18 cellular contexts compared by ENCODE assay signal in the genomic region with DNA sequence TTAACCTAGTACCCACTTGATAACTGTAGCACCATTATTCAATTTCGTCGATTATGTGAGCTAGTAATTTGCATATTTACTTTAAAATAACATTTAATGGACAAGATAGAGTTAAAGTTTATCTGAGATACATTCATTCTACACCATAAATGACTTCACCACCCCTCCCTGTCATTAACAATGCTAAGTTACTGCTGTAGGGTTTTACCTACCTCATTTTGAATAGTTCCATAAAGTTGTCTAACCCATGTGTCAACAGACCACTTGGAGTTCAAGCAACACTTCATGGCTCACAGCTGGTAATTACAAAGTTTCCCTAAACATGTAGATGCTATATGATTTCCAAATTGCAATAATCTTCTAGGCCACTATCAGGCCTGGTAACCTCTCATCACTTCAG.
DNase-seq lines count a peak whose midpoint lies in the region; ATAC-seq, FAIRE-seq and TF ChIP-seq lines count a peak whose summit lies in the region.
"Had no signal": no experiment of that assay in that cellular context is flagged by ENCODE, and none has a peak within 500 bp of the region (broad histone marks: within the 10 kb centered on the region; RNA-seq: fewer than 3 reads in every experiment).

No MANE protein-coding gene starts in this region.

- no peaks in the 10 kb centered on the region for H3K36me3 ChIP-seq in colonic mucosa
- H3K36me3 ChIP-seq in smooth muscle cell (ENCODE audit: low read depth), result no peaks in the 10 kb centered on the region
- H3K36me3 ChIP-seq: BLaER1 had no signal

- H3K4me2 ChIP-seq in A549 (peak overlapping the region; percentile 66), smooth muscle cell (no peak overlapping the region), H9 (ENCODE audit: insufficient read depth, insufficient read length, low read length) (no peak overlapping the region)
- H3K4me2 ChIP-seq: BLaER1 had no signal

- TF ChIP-seq CTCF in A549 (IDR thresholded peaks at IDR 0.05) (no peak), colonic mucosa (IDR thresholded peaks at IDR 0.05) (no peak), mesothelial cell of epicardium (IDR thresholded peaks at IDR 0.05; ENCODE audit: unreplicated experiment) (no peak), smooth muscle cell (IDR thresholded peaks at IDR 0.05; ENCODE audit: borderline replicate concordance, insufficient read depth, poor library complexity, severe bottlenecking) (no peak), H9 (conservative IDR thresholded peaks at IDR 0.05) (no peak)

- H3K36me3 Mint-ChIP-seq in mesothelial cell of epicardium (peaks cover 2% of the 10 kb centered on the region), H9 (ENCODE audit: insufficient read depth in 1 of 3, low read depth in 3 of 3) (no peaks in the 10 kb centered on the region)
- H3K36me3 Mint-ChIP-seq: CD14-positive monocyte had no signal

- no peak for TF ChIP-seq POLR2A in A549 (IDR thresholded peaks at IDR 0.05; ENCODE audit: low read length)

- H4K5ac ChIP-seq in H9 (ENCODE audit: insufficient read length, low read depth, low read length), result no peak overlapping the region

- no peaks in the 10 kb centered on the region for H3F3A ChIP-seq in smooth muscle cell (ENCODE audit: low read depth)

- H3K79me2 ChIP-seq in smooth muscle cell (ENCODE audit: low read depth) (no peaks in the 10 kb centered on the region), H9 (ENCODE audit: insufficient read depth, low read length) (no peaks in the 10 kb centered on the region)

- H3K4me1 ChIP-seq in A549 (peaks cover 85% of the 10 kb centered on the region), colonic mucosa (peaks cover 5% of the 10 kb centered on the region), smooth muscle cell (ENCODE audit: low read depth) (no peaks in the 10 kb centered on the region), H9 (ENCODE audit: insufficient read depth, low read length) (no peaks in the 10 kb centered on the region)
- H3K4me1 ChIP-seq: BLaER1 had no signal

- no peaks in the 10 kb centered on the region for H3K9me3 ChIP-seq in A549
- H3K9me3 ChIP-seq in colonic mucosa, result no peaks in the 10 kb centered on the region
- no peaks in the 10 kb centered on the region for H3K9me3 ChIP-seq in smooth muscle cell (replicated peaks; ENCODE audit: low read depth)
- H3K9me3 ChIP-seq in H9 (ENCODE audit: control insufficient read depth, low read depth, low read length), result no peaks in the 10 kb centered on the region
- H3K9me3 ChIP-seq: BLaER1 had no signal

- H2BK5ac ChIP-seq in H9 (ENCODE audit: insufficient read length, low read length), result no peak overlapping the region

- no peaks in the 10 kb centered on the region for H3K79me1 ChIP-seq in H9 (ENCODE audit: insufficient read depth, low read depth, low read length, poor library complexity, severe bottlenecking)

- no peaks in the 10 kb centered on the region for H3K23me2 ChIP-seq in H9 (ENCODE audit: insufficient read length, low read depth, low read length, poor library complexity, severe bottlenecking)

- peaks cover 86% of the 10 kb centered on the region for H3K4me1 Mint-ChIP-seq in mesothelial cell of epicardium
- peaks cover 7 to 9% of the 10 kb centered on the region in 2 experiments for H3K4me1 Mint-ChIP-seq in H9
- H3K4me1 Mint-ChIP-seq: CD14-positive monocyte had no signal

- no peak overlapping the region for H2AK5ac ChIP-seq in H9 (ENCODE audit: insufficient read length, low read length)

- no peak overlapping the region for H3T11ph ChIP-seq in H9 (ENCODE audit: low read length)

- H3K4me3 Mint-ChIP-seq in mesothelial cell of epicardium, result no peak overlapping the region
- no peak overlapping the region for H3K4me3 Mint-ChIP-seq in H9
- H3K4me3 Mint-ChIP-seq: CD14-positive monocyte; CD4-positive, alpha-beta memory T cell had no signal

- H3K27me3 ChIP-seq in colonic mucosa, result no peaks in the 10 kb centered on the region
- no peaks in the 10 kb centered on the region for H3K27me3 ChIP-seq in smooth muscle cell (ENCODE audit: low read depth)
- H3K27me3 ChIP-seq in H9 (ENCODE audit: insufficient read depth, low read length), result no peaks in the 10 kb centered on the region
- H3K27me3 ChIP-seq: BLaER1 had no signal

- H2BK120ac ChIP-seq in H9 (ENCODE audit: low read depth, low read length, poor library complexity, severe bottlenecking), result no peak overlapping the region

- TF ChIP-seq RAD21 in A549 (conservative IDR thresholded peaks at IDR 0.05 in 1 of 2, IDR thresholded peaks at IDR 0.05 in 1 of 2), result no peak

- H2BK12ac ChIP-seq in H9 (ENCODE audit: insufficient read length, low read depth, low read length), result no peak overlapping the region

- WGBS in A549 (ENCODE audit: missing lambda C conversion rate), result 75% methylated on average over 2 of the region's 2 CpGs
- WGBS in smooth muscle cell (ENCODE audit: low lambda C conversion rate), result 94% methylated on average over 2 of the region's 2 CpGs
- no CpG with 5 or more reads among the region's 2 CpGs for WGBS in H9 (ENCODE audit: extremely low coverage, insufficient read length, low lambda C conversion rate)

- peak overlapping the region; percentile 96 for H3K27ac Mint-ChIP-seq in mesothelial cell of epicardium
- H3K27ac Mint-ChIP-seq in H9, result no peak overlapping the region
- H3K27ac Mint-ChIP-seq: CD4-positive, alpha-beta memory T cell; HFFc6 had no signal

- intact Hi-C loops in colonic mucosa (cut with DNase I), result no loop called here

- H3K27me3 Mint-ChIP-seq in mesothelial cell of epicardium (ENCODE audit: low read depth) (no peaks in the 10 kb centered on the region), H9 (ENCODE audit: low read depth) (no peaks in the 10 kb centered on the region)
- H3K27me3 Mint-ChIP-seq: CD4-positive, alpha-beta memory T cell had no signal

- no peak for ATAC-seq in A549
- no peak for ATAC-seq in GM19351 (IDR thresholded peaks at IDR 0.05; ENCODE audit: unreplicated experiment)
- ATAC-seq: GM12878, HepG2 had no signal

- H4K91ac ChIP-seq in H9 (ENCODE audit: insufficient read length, low read depth, low read length), result no peak overlapping the region

- no peak for TF ChIP-seq EP300 in A549 (IDR thresholded peaks at IDR 0.05)

- H3K18ac ChIP-seq in H9 (ENCODE audit: insufficient read length, low read depth, low read length), result no peak overlapping the region

- no peak overlapping the region for H4K8ac ChIP-seq in H9 (replicated peaks; ENCODE audit: insufficient read length, low read depth, low read length)

- POLR2A ChIA-PET in A549 (lab: Yijun Ruan, JAX), result no interaction called here

- no peak overlapping the region for H3K23ac ChIP-seq in H9 (ENCODE audit: insufficient read length, low read depth, low read length)

- H3K9me3 Mint-ChIP-seq in mesothelial cell of epicardium, result no peaks in the 10 kb centered on the region
- H3K9me3 Mint-ChIP-seq in H9, result no peaks in the 10 kb centered on the region
- H3K9me3 Mint-ChIP-seq: HFFc6 had no signal

- CTCF ChIA-PET in A549 (lab: Yijun Ruan, JAX), result interaction anchor here (1.0 kb wide), 1 partner anchor 16 kb away, joined by 3 read pairs; no protein-coding TSS in a partner anchor

- no peak overlapping the region for H3K14ac ChIP-seq in H9 (ENCODE audit: insufficient read depth, low read length)

- no peak overlapping the region for H3K4ac ChIP-seq in H9 (ENCODE audit: low read depth, low read length)

- FAIRE-seq in A549 (lab: Jason Lieb, UNC), result peak; percentile 23
- FAIRE-seq: GM12878, H1, HepG2 had no signal

- H2AFZ ChIP-seq in smooth muscle cell (ENCODE audit: low read depth) (no peak overlapping the region), H9 (ENCODE audit: low read length) (no peak overlapping the region)

- peaks cover 22% of the 10 kb centered on the region for H4K20me1 ChIP-seq in smooth muscle cell (ENCODE audit: low read depth)
- H4K20me1 ChIP-seq in H9 (ENCODE audit: control insufficient read depth, insufficient read depth, insufficient read length), result no peaks in the 10 kb centered on the region
- H4K20me1 ChIP-seq: BLaER1 had no signal

- H3K4me3 ChIP-seq in A549 (no peak overlapping the region), colonic mucosa (no peak overlapping the region), smooth muscle cell (peak overlapping the region; percentile 10)
- H3K4me3 ChIP-seq: BLaER1, GM12878 had no signal

- H2BK15ac ChIP-seq in H9 (ENCODE audit: low read depth, low read length), result no peak overlapping the region

- H3K27ac ChIP-seq in A549 (peak overlapping the region; percentile 77 to 79), colonic mucosa (peak overlapping the region; percentile 1), smooth muscle cell (ENCODE audit: low read depth) (no peak overlapping the region), H9 (ENCODE audit: insufficient read length, low read depth, low read length) (no peak overlapping the region)
- H3K27ac ChIP-seq: 22Rv1, BLaER1 had no signal

- H3K56ac ChIP-seq in H9 (ENCODE audit: insufficient read length, low read depth, low read length), result no peak overlapping the region

- no peak for DNase-seq in A549 (ENCODE audit: low read depth in 1 of 2, low spot score in 1 of 2)
- no peak for DNase-seq in colonic mucosa
- DNase-seq in mesothelial cell of epicardium (ENCODE audit: low spot score in 2 of 2, unreplicated experiment in 2 of 2), result no peak
- no peak for DNase-seq in smooth muscle cell (lab: John Stamatoyannopoulos, UW; ENCODE audit: unreplicated experiment)
- DNase-seq in NCI-H446 treated with DMSO at 0.1 percent for 48 hours (lab: John Stamatoyannopoulos, UW), result no peak
- no peak for DNase-seq in H9
- DNase-seq in KG1 (lab: John Stamatoyannopoulos, UW), result no peak
- DNase-seq: CD4-positive, alpha-beta memory T cell; DMS79 treated with DMSO at 0.1 percent for 48 hours; HCEC 1CT; HFFc6 had no signal

- H3K9ac ChIP-seq in colonic mucosa (ENCODE audit: low read depth in 2 of 2, low read length in 2 of 2) (no peak overlapping the region), smooth muscle cell (ENCODE audit: low read depth) (no peak overlapping the region), H9 (ENCODE audit: extremely low read depth, insufficient read length, low read length) (no peak overlapping the region)
- H3K9ac ChIP-seq: BLaER1 had no signal

- H2BK20ac ChIP-seq in H9 (ENCODE audit: low read depth, low read length, poor library complexity, severe bottlenecking), result no peak overlapping the region

TF ChIP-seq in A549, 52 proteins besides CTCF, POLR2A, EP300 and RAD21:
- TF ChIP-seq TP53 (CRISPR knock-in tag; IDR thresholded peaks at IDR 0.05) (no peak), ZSCAN20 (CRISPR knock-in tag; IDR thresholded peaks at IDR 0.05) (no peak), RCOR1 (IDR thresholded peaks at IDR 0.05; ENCODE audit: low read depth, low read length) (no peak), CBX2 (IDR thresholded peaks at IDR 0.05; ENCODE audit: borderline replicate concordance, low read depth) (no peak)

Comparison
In these comparisons a context has a peak if more than half of its experiments do, and no peak if none do; other contexts are left out.
1. H3K27ac ChIP-seq: peak in A549 (2 of 2) and colonic mucosa (single experiment); none in smooth muscle cell (single experiment) and H9 (single experiment).